9 cellular contexts compared by ENCODE assay signal in the genomic region with DNA sequence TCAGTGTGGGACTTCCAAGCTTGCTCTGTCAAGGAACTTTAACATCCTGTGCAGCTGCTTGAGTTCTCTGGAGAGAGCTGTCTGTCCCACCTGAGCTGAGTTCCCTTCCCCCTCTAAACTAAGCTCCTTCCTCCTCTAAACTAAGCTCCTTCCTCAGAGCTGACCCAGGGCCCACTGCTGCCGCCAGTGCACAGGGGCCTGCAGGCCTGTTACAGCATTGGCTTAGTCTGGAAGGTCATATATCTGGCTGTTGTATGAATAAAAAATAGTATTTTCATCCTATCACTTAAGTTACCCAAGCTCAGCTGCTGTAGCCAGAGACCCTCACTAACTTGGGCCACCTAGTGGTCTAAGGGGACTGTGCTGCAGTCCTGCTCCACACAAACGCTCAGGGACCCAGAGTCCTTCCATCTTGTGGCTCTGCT.
DNase-seq lines count a peak whose midpoint lies in the region; ATAC-seq and TF ChIP-seq lines count a peak whose summit lies in the region.
"Had no signal": no experiment of that assay in that cellular context is flagged by ENCODE, and none has a peak within 500 bp of the region (broad histone marks: within the 10 kb centered on the region; RNA-seq: fewer than 3 reads in every experiment).

No MANE protein-coding gene starts in this region.

- peak in 1 of 4 donors; percentile 57 for ATAC-seq in psoas muscle
- no peak for ATAC-seq in GM21528 (IDR thresholded peaks at IDR 0.05; ENCODE audit: low FRiP score, unreplicated experiment)
- ATAC-seq in HG02981 (IDR thresholded peaks at IDR 0.05; ENCODE audit: unreplicated experiment), result no peak

- TF ChIP-seq CTCF in GM10266 (IDR thresholded peaks at IDR 0.05; ENCODE audit: control insufficient read depth, insufficient read depth, low read depth, missing control alignments) (peak; percentile 21), endodermal cell (conservative IDR thresholded peaks at IDR 0.05) (peak; percentile 83), psoas muscle (IDR thresholded peaks at IDR 0.05) (no peak)

- no peak overlapping the region for H3K4me3 Mint-ChIP-seq in endodermal cell
- H3K4me3 Mint-ChIP-seq: naive thymus-derived CD8-positive, alpha-beta T cell had no signal

- H3K9me3 Mint-ChIP-seq in endodermal cell, result peaks cover 3% of the 10 kb centered on the region
- H3K9me3 Mint-ChIP-seq: naive thymus-derived CD8-positive, alpha-beta T cell had no signal

- DNase-seq in GM10266 (ENCODE audit: extremely low spot score), result no peak
- DNase-seq in NCI-H345 treated with DMSO at 0.1 percent for 48 hours (lab: John Stamatoyannopoulos, UW; ENCODE audit: unreplicated experiment), result peak; percentile 10
- peak; percentile 86 for DNase-seq in endodermal cell
- no peak for DNase-seq in psoas muscle
- DNase-seq in HuH-7.5 (ENCODE audit: low spot score), result no peak
- no peak for DNase-seq in SW 1271 (lab: John Stamatoyannopoulos, UW)

- H3K9ac ChIP-seq in endodermal cell (ENCODE audit: extremely low read depth, low read length, poor library complexity, severe bottlenecking), result no peak overlapping the region

- H3K27ac ChIP-seq in endodermal cell (ENCODE audit: low read depth, low read length) (no peak overlapping the region), psoas muscle (peak overlapping the region; percentile 39)

- H3K36me3 ChIP-seq in endodermal cell (ENCODE audit: control insufficient read depth, insufficient read depth, low read length) (no peaks in the 10 kb centered on the region), psoas muscle (ENCODE audit: insufficient read depth in 1 of 2, low read depth in 1 of 2) (no peaks in the 10 kb centered on the region)

- H3K9me3 ChIP-seq in endodermal cell (ENCODE audit: control insufficient read depth, low read length), result peaks cover 6% of the 10 kb centered on the region
- H3K9me3 ChIP-seq in psoas muscle, result no peaks in the 10 kb centered on the region

- 60 to 82% methylated on average over 1 to 2 of the region's 2 CpGs for WGBS in endodermal cell (ENCODE audit: insufficient coverage in 1 of 2, insufficient read length in 1 of 2), 2 experiments
- 53 to 65% (median 60%) methylated on average over 2 of the region's 2 CpGs for WGBS in psoas muscle, 3 donors

- H3K27me3 Mint-ChIP-seq in endodermal cell (ENCODE audit: insufficient read depth), result no peaks in the 10 kb centered on the region

- H3K4me3 ChIP-seq in endodermal cell (ENCODE audit: low read length), result no peak overlapping the region
- H3K4me3 ChIP-seq in psoas muscle, result no peak overlapping the region

- H3K27me3 ChIP-seq in endodermal cell (ENCODE audit: control insufficient read depth, insufficient read depth, low read length, poor library complexity, severe bottlenecking) (no peaks in the 10 kb centered on the region), psoas muscle (ENCODE audit: insufficient read depth in 3 of 3, low read length in 2 of 3) (no peaks in the 10 kb centered on the region)

- H3K4me1 ChIP-seq in endodermal cell (ENCODE audit: control insufficient read depth, insufficient read depth, low read length) (peaks cover 8% of the 10 kb centered on the region), psoas muscle (peaks cover 14% of the 10 kb centered on the region)

- H3K4me1 Mint-ChIP-seq in endodermal cell, result peaks cover 18% of the 10 kb centered on the region
- H3K4me1 Mint-ChIP-seq: naive thymus-derived CD8-positive, alpha-beta T cell had no signal

- H3K36me3 Mint-ChIP-seq in endodermal cell (ENCODE audit: low read depth), result no peaks in the 10 kb centered on the region
- H3K36me3 Mint-ChIP-seq: naive thymus-derived CD8-positive, alpha-beta T cell had no signal

- H3K27ac Mint-ChIP-seq in endodermal cell, result peak overlapping the region; percentile 32
- H3K27ac Mint-ChIP-seq: naive thymus-derived CD8-positive, alpha-beta T cell had no signal

- intact Hi-C loops in psoas muscle (cut with DNase I), result no loop called here

Comparison
In these comparisons a context has a peak if more than half of its experiments do, and no peak if none do; other contexts are left out.
1. DNase-seq: peak in NCI-H345 treated with DMSO at 0.1 percent for 48 hours (single experiment) and endodermal cell (single experiment); none in GM10266 (single experiment), psoas muscle (0 of 2), HuH-7.5 (single experiment) and SW 1271 (0 of 2).